Comparison of ENCODE assay signal across 4 cellular contexts in genomic region chr2:1843646-1844045, GRCh38.
"Had no signal": no experiment of that assay in that cellular context is flagged by ENCODE, and none has a peak within 500 bp of the region (broad histone marks: within the 10 kb centered on the region; RNA-seq: fewer than 3 reads in every experiment).

No MANE protein-coding gene starts in this region.

- H3K4me1 Mint-ChIP-seq: IgD-negative memory B cell had no signal

- H3K9me3 Mint-ChIP-seq: H9, IgD-negative memory B cell had no signal

- H3K4me2 ChIP-seq: GM23338 had no signal

- H3K4me3 ChIP-seq: GM23338 had no signal

- DNase-seq: H9, HCEC 1CT had no signal

- H3K27ac Mint-ChIP-seq: GM23338, H9, IgD-negative memory B cell had no signal

- H3K4me3 Mint-ChIP-seq: GM23338, IgD-negative memory B cell had no signal
